In genomic region chr2:174333502-174334277, GRCh38 we compare ENCODE assay signal across 13 cellular contexts. TPM values are rescaled to one million over a fixed set of nuclear protein-coding genes. Genes with fewer than 3 reads are reported as not detected.
DNase-seq lines count a peak whose midpoint lies in the region; ATAC-seq, FAIRE-seq and TF ChIP-seq lines count a peak whose summit lies in the region.
"Had no signal": no experiment of that assay in that cellular context is flagged by ENCODE, and none has a peak within 500 bp of the region (broad histone marks: within the 10 kb centered on the region; RNA-seq: fewer than 3 reads in every experiment).

No MANE protein-coding gene starts in this region.

- H3K9me3 Mint-ChIP-seq in activated CD8-positive, alpha-beta T cell treated with anti-CD3 and anti-CD28 coated beads for 36 hours: no peaks in the 10 kb centered on the region

- H3K79me2 ChIP-seq in mammary epithelial cell (ENCODE audit: insufficient read depth, low read length): no peaks in the 10 kb centered on the region

- no peak for TF ChIP-seq CTCF in mammary epithelial cell (conservative IDR thresholded peaks at IDR 0.05 in 1 of 2, IDR thresholded peaks at IDR 0.05 in 1 of 2; ENCODE audit: extremely low read depth in 1 of 2, insufficient read depth in 1 of 2, low read depth in 1 of 2, low read length in 2 of 2)
- no peak for TF ChIP-seq CTCF in breast epithelium (IDR thresholded peaks at IDR 0.05)
- no peak for TF ChIP-seq CTCF in activated CD8-positive, alpha-beta T cell treated with anti-CD3 and anti-CD28 coated beads for 36 hours (IDR thresholded peaks at IDR 0.05)

- FAIRE-seq in urothelium cell line (lab: Jason Lieb, UNC): no peak
- FAIRE-seq: colon, islet of Langerhans had no signal

- peak overlapping the region; percentile 45 for H3K4me3 Mint-ChIP-seq in activated CD8-positive, alpha-beta T cell treated with anti-CD3 and anti-CD28 coated beads for 36 hours

- in situ Hi-C loops in mammary epithelial cell (cut with MboI; ENCODE audit: low sequenced_read_pairs in 2 of 2): loop anchor here (25.0 kb wide), 2 partner anchors 146 to 171 kb away; no protein-coding TSS in a partner anchor

- no TSS peak for BruUV-seq in mammary epithelial cell (replicated peaks; lab: Mats Ljungman, UMichigan)

- no peak for ATAC-seq in activated CD8-positive, alpha-beta T cell treated with anti-CD3 and anti-CD28 coated beads for 36 hours
- no peak for ATAC-seq in HG02642 (IDR thresholded peaks at IDR 0.05; ENCODE audit: poor library complexity, unreplicated experiment)

- no peak for TF ChIP-seq POLR2A in breast epithelium (IDR thresholded peaks at IDR 0.05)

- H3K9me3 ChIP-seq in mammary epithelial cell (replicated peaks; ENCODE audit: insufficient read depth, low read length) (no peaks in the 10 kb centered on the region), breast epithelium (no peaks in the 10 kb centered on the region), iPS-18a (ENCODE audit: control insufficient read depth, low read depth, low read length) (no peaks in the 10 kb centered on the region)

- peaks cover 72% of the 10 kb centered on the region for H3K27me3 Mint-ChIP-seq in activated CD8-positive, alpha-beta T cell treated with anti-CD3 and anti-CD28 coated beads for 36 hours

- no peak for DNase-seq in mammary epithelial cell
- no peak for DNase-seq in breast epithelium (ENCODE audit: low spot score in 2 of 2)
- peak; percentile 40 for DNase-seq in activated CD8-positive, alpha-beta T cell treated with anti-CD3 and anti-CD28 coated beads for 36 hours
- no peak for DNase-seq in UCSD-AML1 (lab: John Stamatoyannopoulos, UW; ENCODE audit: unreplicated experiment)
- DNase-seq in NCI-H774 (lab: John Stamatoyannopoulos, UW): no peak
- no peak for DNase-seq in urothelium cell line (ENCODE audit: low spot score)
- DNase-seq: NCI-H2029 treated with DMSO at 0.1 percent for 48 hours had no signal

- POLR2A ChIA-PET in activated CD8-positive, alpha-beta T cell treated with anti-CD3 and anti-CD28 coated beads for 36 hours (lab: Charles Lee): interaction anchor here (1.7 to 1.8 kb wide), 2 partner anchors 9 to 11 kb away, joined by 4 read pairs; no protein-coding TSS in a partner anchor

- peaks cover 31% of the 10 kb centered on the region for H3K4me1 Mint-ChIP-seq in activated CD8-positive, alpha-beta T cell treated with anti-CD3 and anti-CD28 coated beads for 36 hours (ENCODE audit: low read depth)

- peaks cover 2% of the 10 kb centered on the region for H4K20me1 ChIP-seq in mammary epithelial cell (ENCODE audit: insufficient read depth, low read length)

- H3K36me3 ChIP-seq in mammary epithelial cell (ENCODE audit: insufficient read depth, low read length) (no peaks in the 10 kb centered on the region), breast epithelium (no peaks in the 10 kb centered on the region), iPS-18a (ENCODE audit: control insufficient read depth, low read depth, low read length) (no peaks in the 10 kb centered on the region)

- CTCF ChIA-PET in mammary epithelial cell (lab: Charles Lee; ENCODE audit: low non-redundant PET): no interaction called here
- CTCF ChIA-PET in activated CD8-positive, alpha-beta T cell treated with anti-CD3 and anti-CD28 coated beads for 36 hours (lab: Charles Lee): interaction anchor here (1.1 to 2.7 kb wide), 3 partner anchors 9 to 245 kb away, joined by 3 to 10 read pairs (median 3); no protein-coding TSS in a partner anchor

- no peak overlapping the region for H3K27ac Mint-ChIP-seq in activated CD8-positive, alpha-beta T cell treated with anti-CD3 and anti-CD28 coated beads for 36 hours

- H3K27ac ChIP-seq in mammary epithelial cell (ENCODE audit: insufficient read depth, low read depth, low read length): no peak overlapping the region
- no peak overlapping the region for H3K27ac ChIP-seq in breast epithelium
- H3K27ac ChIP-seq in iPS-18a (ENCODE audit: low read length): no peak overlapping the region

- peaks cover 23% of the 10 kb centered on the region for H3K4me1 ChIP-seq in mammary epithelial cell (ENCODE audit: insufficient read depth, low read length)
- H3K4me1 ChIP-seq in breast epithelium: peaks cover 0 to 10% of the 10 kb centered on the region in 2 donors
- peaks cover 53% of the 10 kb centered on the region for H3K4me1 ChIP-seq in iPS-18a (ENCODE audit: control insufficient read depth, low read depth, low read length)

- H2AFZ ChIP-seq in mammary epithelial cell (ENCODE audit: low read depth, low read length): no peak overlapping the region

- H3K27me3 ChIP-seq in mammary epithelial cell (ENCODE audit: insufficient read depth, low read length) (peaks cover 69% of the 10 kb centered on the region), breast epithelium (peaks cover 8 to 99% of the 10 kb centered on the region in 2 donors), iPS-18a (ENCODE audit: control insufficient read depth, insufficient read depth, low read length) (peaks cover 99% of the 10 kb centered on the region)

- dilution Hi-C loops in mammary epithelial cell (cut with HindIII; ENCODE audit: low sequenced_read_pairs): no loop called here

- H3K9ac ChIP-seq in mammary epithelial cell (ENCODE audit: insufficient read depth, low read length): no peak overlapping the region
- H3K9ac ChIP-seq in iPS-18a (ENCODE audit: low read length): no peak overlapping the region

- peak overlapping the region; percentile 35 for H3K4me2 ChIP-seq in mammary epithelial cell (ENCODE audit: insufficient read depth, low read depth, low read length)

- H3K36me3 Mint-ChIP-seq in activated CD8-positive, alpha-beta T cell treated with anti-CD3 and anti-CD28 coated beads for 36 hours (ENCODE audit: low read depth): no peaks in the 10 kb centered on the region

- H3K4me3 ChIP-seq in mammary epithelial cell (replicated peaks in 1 of 3; ENCODE audit: insufficient read depth in 1 of 3, low read depth in 2 of 3, low read length in 3 of 3) (no peak overlapping the region), breast epithelium (peak overlapping the region in 1 of 3 donors; percentile 58), iPS-18a (ENCODE audit: low read length) (peak overlapping the region; percentile 31)

- intact Hi-C loops in mammary epithelial cell (cut with micrococcal nuclease) (no loop called here), breast epithelium (cut with DNase I; ENCODE audit: low total_unique reads) (no loop called here)
- intact Hi-C loops in activated CD8-positive, alpha-beta T cell treated with anti-CD3 and anti-CD28 coated beads for 36 hours (cut with micrococcal nuclease): no loop called here

- 20% methylated on average over 30 of the region's 38 CpGs for WGBS in mammary epithelial cell (ENCODE audit: low coverage, missing lambda C conversion rate)

RNA-seq across cellular contexts. Expression of gene SP9, which starts 1.1 kb away (rescaled TPM):
- under 1 TPM in 1 of 2 donors, not detected in 1; under 0.01 TPM for total RNA-seq in mammary epithelial cell
- not detected for polyA plus RNA-seq in mammary epithelial cell
- not detected for polyA minus RNA-seq in mammary epithelial cell
- under 1 TPM in 2 of 3 donors, not detected in 1; 0.33 to 0.80 TPM for total RNA-seq in breast epithelium
- total RNA-seq in activated CD8-positive, alpha-beta T cell treated with anti-CD3 and anti-CD28 coated beads for 36 hours: not detected
- total RNA-seq: skeletal muscle tissue; T-helper 2 cell treated with Interferon-gamma antibody and Interleukin-4, amounts not matched to agents 100 ng/mL and 5 ng/mL, for 36 hours had no signal
